26 cellular contexts compared by ENCODE assay signal in the genomic region with DNA sequence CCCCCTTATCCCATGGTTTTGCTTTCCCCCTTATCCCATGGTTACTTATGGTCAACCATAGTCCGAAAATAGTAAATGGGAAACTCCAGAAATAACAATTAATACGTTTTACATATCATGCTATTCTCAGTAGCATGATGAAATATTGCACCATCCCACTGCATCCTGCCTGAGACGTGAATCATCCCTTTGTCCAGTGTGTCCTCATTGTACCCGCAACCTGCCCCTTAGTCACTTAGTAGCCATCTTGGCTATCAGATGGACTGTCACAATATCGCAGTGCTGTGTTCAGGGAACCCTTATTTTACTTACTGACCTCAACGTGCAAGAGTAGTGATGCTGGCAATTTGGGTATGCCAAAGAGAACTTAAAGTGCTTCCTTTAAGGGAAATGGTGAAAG. TPM values are rescaled to one million over a fixed set of nuclear protein-coding genes. Genes with fewer than 3 reads are reported as not detected.
DNase-seq lines count a peak whose midpoint lies in the region; ATAC-seq and TF ChIP-seq lines count a peak whose summit lies in the region.
"Had no signal": no experiment of that assay in that cellular context is flagged by ENCODE, and none has a peak within 500 bp of the region (broad histone marks: within the 10 kb centered on the region; RNA-seq: fewer than 3 reads in every experiment).

No MANE protein-coding gene starts in this region.

- no peak overlapping the region for H3K27ac ChIP-seq in right cardiac atrium (ENCODE audit: low read length)
- H3K27ac ChIP-seq: epithelial cell of prostate, hepatocyte, KMS-11, stomach, transverse colon had no signal

- intact Hi-C loops in natural killer cell (cut with micrococcal nuclease), result no loop called here
- intact Hi-C loops in right cardiac atrium (cut with DNase I), result no loop called here

- H3K4me3 Mint-ChIP-seq in natural killer cell, result no peak overlapping the region
- H3K4me3 Mint-ChIP-seq: activated CD4-positive, alpha-beta memory T cell treated with anti-CD3 and anti-CD28 coated beads, Interleukin-2, amount 10 ng/mL, durations not matched to agents 7 days and 5 days; CD4-positive, CD25-positive, alpha-beta regulatory T cell; GM23338; immature natural killer cell; naive thymus-derived CD8-positive, alpha-beta T cell had no signal

- in situ Hi-C loops in SK-MEL-5 (cut with HindIII; ENCODE audit: low pct_unique_long_range_greater_than_20kb, low sequenced_read_pairs), result no loop called here

- H3K27ac Mint-ChIP-seq in natural killer cell, result no peak overlapping the region
- H3K27ac Mint-ChIP-seq: activated CD4-positive, alpha-beta memory T cell treated with anti-CD3 and anti-CD28 coated beads, Interleukin-2, amount 10 ng/mL, durations not matched to agents 7 days and 5 days; CD4-positive, CD25-positive, alpha-beta regulatory T cell; GM23338; immature natural killer cell; naive thymus-derived CD8-positive, alpha-beta T cell had no signal

- WGBS in right cardiac atrium, result 73% methylated on average over 6 of the region's 6 CpGs

- no peaks in the 10 kb centered on the region for H3K9me3 ChIP-seq in right cardiac atrium (ENCODE audit: control insufficient read depth, low read length)
- H3K9me3 ChIP-seq: stomach, transverse colon had no signal

- no peaks in the 10 kb centered on the region for H3K27me3 ChIP-seq in right cardiac atrium (ENCODE audit: control insufficient read depth, insufficient read depth)
- H3K27me3 ChIP-seq: hepatocyte, stomach, transverse colon had no signal

- ATAC-seq in natural killer cell (no peak), GM19467 (IDR thresholded peaks at IDR 0.05; ENCODE audit: unreplicated experiment) (no peak), right cardiac atrium (no peak)
- ATAC-seq: GM23338; left lobe of liver; naive thymus-derived CD8-positive, alpha-beta T cell had no signal

- peaks cover 6 to 8% of the 10 kb centered on the region in 2 donors for H3K9me3 Mint-ChIP-seq in natural killer cell
- H3K9me3 Mint-ChIP-seq: GM23338 had no signal

- H3K4me1 Mint-ChIP-seq in natural killer cell, result no peaks in the 10 kb centered on the region
- H3K4me1 Mint-ChIP-seq: activated CD4-positive, alpha-beta memory T cell treated with anti-CD3 and anti-CD28 coated beads, Interleukin-2, amount 10 ng/mL, durations not matched to agents 7 days and 5 days; CD4-positive, CD25-positive, alpha-beta regulatory T cell; immature natural killer cell; naive thymus-derived CD8-positive, alpha-beta T cell had no signal

- H3K4me1 ChIP-seq in right cardiac atrium (ENCODE audit: control insufficient read depth, insufficient read depth, low read length), result no peaks in the 10 kb centered on the region
- H3K4me1 ChIP-seq: stomach, transverse colon had no signal

- no peak for TF ChIP-seq CTCF in natural killer cell (IDR thresholded peaks at IDR 0.05)

- DNase-seq in Daoy (ENCODE audit: low read depth), result peak; percentile 32
- DNase-seq in HT1080 (ENCODE audit: low read depth), result peak; percentile 79
- peak; percentile 45 for DNase-seq in SK-MEL-5 (ENCODE audit: low read depth, low spot score)
- DNase-seq in fibroblast of gingiva (ENCODE audit: low read depth), result peak; percentile 17
- no peak for DNase-seq in stimulated activated naive CD4-positive, alpha-beta T cell treated with Interleukin-2 at 50 U/mL for 16 hours (lab: John Stamatoyannopoulos, UW)
- no peak for DNase-seq in natural killer cell
- DNase-seq in right cardiac atrium, result no peak
- DNase-seq: activated CD4-positive, alpha-beta memory T cell treated with anti-CD3 and anti-CD28 coated beads, Interleukin-2, amount 10 ng/mL, durations not matched to agents 7 days and 5 days; activated effector memory CD4-positive, alpha-beta T cell treated with anti-CD3 and anti-CD28 coated beads, Interleukin-2, amount 50 U/mL, for 16 hours; CD4-positive, CD25-positive, alpha-beta regulatory T cell; immature natural killer cell; naive thymus-derived CD8-positive, alpha-beta T cell; NCI-H1092 treated with DMSO at 0.1 percent for 48 hours; NCI-H187 treated with DMSO at 0.1 percent for 48 hours; NCI-H748 treated with DMSO at 0.1 percent for 48 hours; Right ventricle myocardium superior; stomach; T-helper 9 cell; transverse colon had no signal

- H3K36me3 Mint-ChIP-seq in natural killer cell, result no peaks in the 10 kb centered on the region
- H3K36me3 Mint-ChIP-seq: CD4-positive, CD25-positive, alpha-beta regulatory T cell; immature natural killer cell; naive thymus-derived CD8-positive, alpha-beta T cell had no signal

- H3K27me3 Mint-ChIP-seq in natural killer cell (ENCODE audit: low read depth in 2 of 2), result peaks cover 0 to 2% of the 10 kb centered on the region in 2 donors
- H3K27me3 Mint-ChIP-seq: activated CD4-positive, alpha-beta memory T cell treated with anti-CD3 and anti-CD28 coated beads, Interleukin-2, amount 10 ng/mL, durations not matched to agents 7 days and 5 days; CD4-positive, CD25-positive, alpha-beta regulatory T cell had no signal

- no peak overlapping the region for H3K4me3 ChIP-seq in right cardiac atrium (ENCODE audit: low read length)
- H3K4me3 ChIP-seq: GM23338, hepatocyte, stomach, transverse colon had no signal

RNA-seq across cellular contexts. Expression of a gene that starts 10.5 kb away (rescaled TPM):
- total RNA-seq in Daoy (2014; rRNA removed; shearing (Covaris generic)), result 1.9 and 2.4 TPM in 2 replicates
- total RNA-seq in HT1080 (2014; rRNA removed; shearing (Covaris generic)), result 2.0 and 3.2 TPM in 2 replicates
- polyA plus RNA-seq in HT1080 (2015; cell fraction: cytosol; rRNA removed), result 2.4 and 2.6 TPM in 2 replicates
- polyA plus RNA-seq in HT1080 (2015; cell fraction: nucleus; rRNA removed), result 6.6 and 7.5 TPM in 2 replicates
- total RNA-seq in SK-MEL-5 (2014; rRNA removed; shearing (Covaris generic)), result 7.6 and 7.8 TPM in 2 replicates
- polyA plus RNA-seq in SK-MEL-5 (2015; cell fraction: cytosol; rRNA removed), result 6.6 and 7.8 TPM in 2 replicates
- 5.5 and 6.5 TPM in 2 replicates for polyA plus RNA-seq in SK-MEL-5 (2015; cell fraction: nucleus; rRNA removed)
- total RNA-seq in natural killer cell (under 1 TPM; 0.27 to 0.66 (median 0.33) TPM), right cardiac atrium (10 to 100 TPM; 16.4 to 20.7 (median 20.1) TPM)
- polyA plus RNA-seq in right cardiac atrium, result 8.1 TPM
- total RNA-seq: HT-29 had no signal

Comparison
In these comparisons a context has a peak if more than half of its experiments do, and no peak if none do; other contexts are left out.
1. DNase-seq: peak in Daoy (single experiment), HT1080 (single experiment), SK-MEL-5 (single experiment) and fibroblast of gingiva (single experiment); none in stimulated activated naive CD4-positive, alpha-beta T cell treated with Interleukin-2 at 50 U/mL for 16 hours (single experiment), natural killer cell (single experiment) and right cardiac atrium (0 of 3).